Comparison of ENCODE assay signal across 15 cellular contexts in genomic region chr15:70133296-70133695, GRCh38.
"Had no signal": no experiment of that assay in that cellular context is flagged by ENCODE, and none has a peak within 500 bp of the region (broad histone marks: within the 10 kb centered on the region; RNA-seq: fewer than 3 reads in every experiment).

No MANE protein-coding gene starts in this region.

- H3K27me3 Mint-ChIP-seq: memory B cell had no signal

- H3K4me1 Mint-ChIP-seq: activated T-helper 17 cell treated with anti-CD3 and anti-CD28 coated beads, Interleukin-2, amount 50 U/mL, for 72 hours; stimulated activated naive B cell treated with anti-CD40 and anti-IgM and Interleukin-4, amounts not matched to agents 10 μg/mL and 1 μg/mL and 100 μg/mL, for 72 hours had no signal

- H3K9me3 Mint-ChIP-seq: activated naive CD4-positive, alpha-beta T cell treated with anti-CD3 and anti-CD28 coated beads for 36 hours; activated T-helper 17 cell treated with anti-CD3 and anti-CD28 coated beads, Interleukin-2, amount 50 U/mL, for 72 hours; memory B cell had no signal

- H3K4me2 ChIP-seq: hepatocyte had no signal

- H3K36me3 Mint-ChIP-seq: memory B cell, WTC11 had no signal

- H3K4me1 ChIP-seq: spleen had no signal

- ATAC-seq: activated T-helper 17 cell treated with anti-CD3 and anti-CD28 coated beads, Interleukin-2, amount 50 U/mL, for 72 hours; gastrocnemius medialis; stimulated activated naive B cell treated with anti-CD40 and anti-IgM and Interleukin-4, amounts not matched to agents 10 μg/mL and 1 μg/mL and 100 μg/mL, for 72 hours; T-helper 17 cell; WTC11 had no signal

- H3K27ac ChIP-seq: gastrocnemius medialis, hepatocyte, spleen had no signal

- H3K4me3 ChIP-seq: gastrocnemius medialis, hepatocyte, spleen had no signal

- H3K9me3 ChIP-seq: gastrocnemius medialis, spleen had no signal

- H2AFZ ChIP-seq: hepatocyte had no signal

- H3K27me3 ChIP-seq: gastrocnemius medialis, hepatocyte had no signal

- DNase-seq: activated CD4-positive, alpha-beta T cell treated with anti-CD3 and anti-CD28 coated beads for 48 hours; activated naive CD4-positive, alpha-beta T cell treated with anti-CD3 and anti-CD28 coated beads for 36 hours; central memory CD4-positive, alpha-beta T cell; cortex of kidney; effector CD8-positive, alpha-beta T cell; gastrocnemius medialis; retina; spleen; stimulated activated CD4-positive, alpha-beta T cell treated with anti-CD3 and anti-CD28 coated beads, Interleukin-1b, Interleukin-23, amount 100 ng/mL, for 48 hours; stimulated activated naive B cell treated with anti-CD40 and anti-IgM and Interleukin-4, amounts not matched to agents 10 μg/mL and 1 μg/mL and 100 μg/mL, for 72 hours; T-helper 17 cell had no signal

- H3K27ac Mint-ChIP-seq: activated naive CD4-positive, alpha-beta T cell treated with anti-CD3 and anti-CD28 coated beads for 36 hours; activated T-helper 17 cell treated with anti-CD3 and anti-CD28 coated beads, Interleukin-2, amount 50 U/mL, for 72 hours; memory B cell; stimulated activated naive B cell treated with anti-CD40 and anti-IgM and Interleukin-4, amounts not matched to agents 10 μg/mL and 1 μg/mL and 100 μg/mL, for 72 hours; T-helper 17 cell; WTC11 had no signal

- H3K79me2 ChIP-seq: hepatocyte had no signal

- H3K4me3 Mint-ChIP-seq: activated naive CD4-positive, alpha-beta T cell treated with anti-CD3 and anti-CD28 coated beads for 36 hours; activated T-helper 17 cell treated with anti-CD3 and anti-CD28 coated beads, Interleukin-2, amount 50 U/mL, for 72 hours; memory B cell; stimulated activated naive B cell treated with anti-CD40 and anti-IgM and Interleukin-4, amounts not matched to agents 10 μg/mL and 1 μg/mL and 100 μg/mL, for 72 hours; T-helper 17 cell; WTC11 had no signal

- H3K36me3 ChIP-seq: gastrocnemius medialis, spleen had no signal
